In genomic region chr1:8716238-8716637, GRCh38 we compare ENCODE assay signal across 13 cellular contexts.
DNase-seq lines count a peak whose midpoint lies in the region; TF ChIP-seq lines count a peak whose summit lies in the region.
"Had no signal": no experiment of that assay in that cellular context is flagged by ENCODE, and none has a peak within 500 bp of the region (broad histone marks: within the 10 kb centered on the region; RNA-seq: fewer than 3 reads in every experiment).

No MANE protein-coding gene starts in this region.

- H3K79me2 ChIP-seq in H9 (ENCODE audit: insufficient read depth, low read length) (peaks cover 4% of the 10 kb centered on the region; the same call in 1 of the 2 replicates), SK-N-SH (ENCODE audit: insufficient read depth) (peaks cover 21% of the 10 kb centered on the region)

- H2BK15ac ChIP-seq in H9 (ENCODE audit: low read depth, low read length): no peak overlapping the region
- H2BK15ac ChIP-seq in mesenchymal stem cell (ENCODE audit: low read depth, poor library complexity, severe bottlenecking): no peak overlapping the region

- H4K8ac ChIP-seq in H9 (replicated peaks; ENCODE audit: insufficient read length, low read depth, low read length) (no peak overlapping the region), mesenchymal stem cell (ENCODE audit: low read length) (no peak overlapping the region)

- H4K20me1 ChIP-seq in BLaER1 (peaks cover 55% of the 10 kb centered on the region), H9 (ENCODE audit: control insufficient read depth, insufficient read depth, insufficient read length) (no peaks in the 10 kb centered on the region), SK-N-SH (ENCODE audit: insufficient read depth) (no peaks in the 10 kb centered on the region)

- H3K9me3 Mint-ChIP-seq in H9 (no peaks in the 10 kb centered on the region), Calu3 (ENCODE audit: low read depth, unreplicated experiment) (no peaks in the 10 kb centered on the region)
- H3K9me3 Mint-ChIP-seq: CD4-positive, alpha-beta T cell had no signal

- no peak overlapping the region for H3K14ac ChIP-seq in H9 (ENCODE audit: insufficient read depth, low read length)
- no peak overlapping the region for H3K14ac ChIP-seq in mesenchymal stem cell (ENCODE audit: low read length in 2 of 2)

- H2AK5ac ChIP-seq in H9 (ENCODE audit: insufficient read length, low read length): no peak overlapping the region
- H2AK5ac ChIP-seq in mesenchymal stem cell (ENCODE audit: low read length, severe bottlenecking): no peak overlapping the region

- H3K27me3 ChIP-seq in BLaER1 (no peaks in the 10 kb centered on the region), H9 (ENCODE audit: insufficient read depth, low read length) (no peaks in the 10 kb centered on the region), mesenchymal stem cell (ENCODE audit: control insufficient read depth in 1 of 2, insufficient read depth in 1 of 2, low read length in 2 of 2) (no peaks in the 10 kb centered on the region), SK-N-SH (ENCODE audit: insufficient read depth) (no peaks in the 10 kb centered on the region)

- CTCF ChIA-PET in SK-N-SH (lab: Yijun Ruan, JAX) (interaction anchor here (0.9 to 5.1 kb wide), 4 partner anchors 11 to 155 kb away, joined by 3 to 44 read pairs (median 24); no protein-coding TSS in a partner anchor), Calu3 (lab: Charles Lee) (no interaction called here)

- no peaks in the 10 kb centered on the region for H3K9me3 ChIP-seq in BLaER1
- H3K9me3 ChIP-seq in H9 (ENCODE audit: control insufficient read depth, low read depth, low read length): no peaks in the 10 kb centered on the region
- H3K9me3 ChIP-seq in mesenchymal stem cell (ENCODE audit: control insufficient read depth, low read length): no peaks in the 10 kb centered on the region
- H3K9me3 ChIP-seq in SK-N-SH: no peaks in the 10 kb centered on the region; the same call in 1 of the 2 replicates

- H3K9me2 ChIP-seq in SK-N-SH: no peaks in the 10 kb centered on the region

- peak overlapping the region; percentile 8; the same call in 1 of the 2 replicates for H3K4me2 ChIP-seq in BLaER1
- H3K4me2 ChIP-seq in H9 (ENCODE audit: insufficient read depth, insufficient read length, low read length): no peak overlapping the region
- H3K4me2 ChIP-seq in mesenchymal stem cell (ENCODE audit: low read length, poor library complexity, severe bottlenecking): no peak overlapping the region
- no peak overlapping the region for H3K4me2 ChIP-seq in SK-N-SH

- no peak for TF ChIP-seq CTCF in H9 (conservative IDR thresholded peaks at IDR 0.05)
- no peak for TF ChIP-seq CTCF in SK-N-SH (IDR thresholded peaks at IDR 0.05)
- no peak for TF ChIP-seq CTCF in coronary artery (IDR thresholded peaks at IDR 0.05)
- no peak for TF ChIP-seq CTCF in Calu3 (IDR thresholded peaks at IDR 0.05; ENCODE audit: unreplicated experiment)

- no peak overlapping the region for H3K4me3 Mint-ChIP-seq in H9
- no peak overlapping the region for H3K4me3 Mint-ChIP-seq in Calu3 (ENCODE audit: low read depth, unreplicated experiment)
- H3K4me3 Mint-ChIP-seq: CD4-positive, alpha-beta T cell had no signal

- H3K23ac ChIP-seq in H9 (ENCODE audit: insufficient read length, low read depth, low read length) (no peak overlapping the region), mesenchymal stem cell (ENCODE audit: low read length in 2 of 2) (no peak overlapping the region)

- H3K4ac ChIP-seq in H9 (ENCODE audit: low read depth, low read length) (no peak overlapping the region), mesenchymal stem cell (ENCODE audit: low read depth in 1 of 2, low read length in 2 of 2) (no peak overlapping the region)

- H3K4me1 Mint-ChIP-seq in H9: peaks cover 49 to 50% of the 10 kb centered on the region in 2 experiments
- H3K4me1 Mint-ChIP-seq in Calu3 (ENCODE audit: low read depth, unreplicated experiment): peaks cover 30% of the 10 kb centered on the region

- H3K18ac ChIP-seq in H9 (ENCODE audit: insufficient read length, low read depth, low read length) (no peak overlapping the region), mesenchymal stem cell (ENCODE audit: low read depth in 1 of 2, low read length in 2 of 2) (no peak overlapping the region)

- H3K56ac ChIP-seq in H9 (ENCODE audit: insufficient read length, low read depth, low read length): no peak overlapping the region

- H4K91ac ChIP-seq in H9 (ENCODE audit: insufficient read length, low read depth, low read length) (no peak overlapping the region), mesenchymal stem cell (ENCODE audit: low read length) (peak overlapping the region; percentile 82)

- H3F3A ChIP-seq in SK-N-SH (replicated peaks; ENCODE audit: insufficient read depth): peaks cover 32% of the 10 kb centered on the region

- H2BK5ac ChIP-seq in H9 (ENCODE audit: insufficient read length, low read length) (no peak overlapping the region), mesenchymal stem cell (ENCODE audit: low read depth, low read length, poor library complexity, severe bottlenecking) (no peak overlapping the region)

- no peak for TF ChIP-seq RAD21 in SK-N-SH (IDR thresholded peaks at IDR 0.05; ENCODE audit: low read length)

- no peak overlapping the region for H4K5ac ChIP-seq in H9 (ENCODE audit: insufficient read length, low read depth, low read length)

- H3K79me1 ChIP-seq in H9 (ENCODE audit: insufficient read depth, low read depth, low read length, poor library complexity, severe bottlenecking): peaks cover 3% of the 10 kb centered on the region
- peaks cover 23% of the 10 kb centered on the region for H3K79me1 ChIP-seq in mesenchymal stem cell (replicated peaks; ENCODE audit: low read length, poor library complexity, severe bottlenecking)

- intact Hi-C loops in Calu3 (cut with micrococcal nuclease; ENCODE audit: unreplicated experiment): no loop called here

- H3K27ac ChIP-seq in BLaER1 (no peak overlapping the region), H9 (ENCODE audit: insufficient read length, low read depth, low read length) (no peak overlapping the region), mesenchymal stem cell (ENCODE audit: low read length, poor library complexity, severe bottlenecking) (no peak overlapping the region), SK-N-SH (ENCODE audit: low read depth in 2 of 2, low read length in 1 of 2) (no peak overlapping the region), coronary artery (no peak overlapping the region)
- H3K27ac ChIP-seq: HL-60 had no signal

- POLR2A ChIA-PET in SK-N-SH (lab: Yijun Ruan, JAX): interaction anchor here (0.6 kb wide), 1 partner anchor 132 kb away, joined by 4 read pairs; no protein-coding TSS in a partner anchor

- WGBS in H9 (ENCODE audit: extremely low coverage, insufficient read length, low lambda C conversion rate): no CpG with 5 or more reads among the region's 1 CpG
- WGBS in mesenchymal stem cell: 82% methylated on average over 1 of the region's 1 CpG
- 100% methylated on average over 1 of the region's 1 CpG for WGBS in SK-N-SH (ENCODE audit: low lambda C conversion rate)

- H3K27ac Mint-ChIP-seq in H9: peak overlapping the region in 2 of 3 experiments; percentile 20 to 61; a peak in 2 of 7 replicates
- H3K27ac Mint-ChIP-seq in Calu3 (ENCODE audit: unreplicated experiment): no peak overlapping the region
- H3K27ac Mint-ChIP-seq: CD4-positive, alpha-beta T cell had no signal

- no peak overlapping the region for H3T11ph ChIP-seq in H9 (ENCODE audit: low read length)

- H3K36me3 ChIP-seq in BLaER1 (no peaks in the 10 kb centered on the region; the same call in 1 of the 2 replicates), mesenchymal stem cell (ENCODE audit: control insufficient read depth in 1 of 2, insufficient read depth in 2 of 2, low read depth in 1 of 2, low read length in 2 of 2) (no peaks in the 10 kb centered on the region), SK-N-SH (replicated peaks in 1 of 2; ENCODE audit: control insufficient read depth in 1 of 2, insufficient read depth in 2 of 2, low read length in 1 of 2) (no peaks in the 10 kb centered on the region)

- H3K23me2 ChIP-seq in H9 (ENCODE audit: insufficient read length, low read depth, low read length, poor library complexity, severe bottlenecking): no peaks in the 10 kb centered on the region

- no peaks in the 10 kb centered on the region for H3K27me3 Mint-ChIP-seq in H9 (ENCODE audit: low read depth)
- no peaks in the 10 kb centered on the region for H3K27me3 Mint-ChIP-seq in Calu3 (ENCODE audit: unreplicated experiment)
- H3K27me3 Mint-ChIP-seq: CD4-positive, alpha-beta T cell had no signal

- H2BK120ac ChIP-seq in H9 (ENCODE audit: low read depth, low read length, poor library complexity, severe bottlenecking) (no peak overlapping the region), mesenchymal stem cell (ENCODE audit: low read depth, low read length) (no peak overlapping the region)

- H2BK12ac ChIP-seq in H9 (ENCODE audit: insufficient read length, low read depth, low read length) (no peak overlapping the region), mesenchymal stem cell (ENCODE audit: low read length in 2 of 2) (no peak overlapping the region)

- peaks cover 72% of the 10 kb centered on the region for H3K4me1 ChIP-seq in BLaER1
- H3K4me1 ChIP-seq in H9 (ENCODE audit: insufficient read depth, low read length): no peaks in the 10 kb centered on the region; the same call in 1 of the 2 replicates
- peaks cover 2% of the 10 kb centered on the region for H3K4me1 ChIP-seq in mesenchymal stem cell (ENCODE audit: control insufficient read depth, insufficient read depth, low read depth, low read length)
- H3K4me1 ChIP-seq in SK-N-SH (ENCODE audit: control insufficient read depth in 1 of 2, insufficient read depth in 2 of 2, low read depth in 1 of 2, low read length in 1 of 2): peaks cover 26% of the 10 kb centered on the region in 2 experiments; a peak in 3 of 4 replicates

- no peak for DNase-seq in H9
- no peak for DNase-seq in mesenchymal stem cell
- DNase-seq in SK-N-SH: no peak
- no peak for DNase-seq in coronary artery (ENCODE audit: low spot score)
- no peak for DNase-seq in Calu3
- DNase-seq: C1 segment of cervical spinal cord; CD4-positive, alpha-beta T cell; DND-41; GF-D8; HCEC 1CT; KBM-7 had no signal

- H3K9ac ChIP-seq in BLaER1 (no peak overlapping the region), H9 (ENCODE audit: extremely low read depth, insufficient read length, low read length) (no peak overlapping the region), mesenchymal stem cell (ENCODE audit: low read length) (no peak overlapping the region), SK-N-SH (no peak overlapping the region)

- H3K36me3 Mint-ChIP-seq in H9 (ENCODE audit: insufficient read depth in 1 of 3, low read depth in 3 of 3): no peaks in the 10 kb centered on the region; a peak in 1 of 7 replicates
- H3K36me3 Mint-ChIP-seq in Calu3 (ENCODE audit: insufficient read depth, unreplicated experiment): no peaks in the 10 kb centered on the region

- H2BK20ac ChIP-seq in H9 (ENCODE audit: low read depth, low read length, poor library complexity, severe bottlenecking): no peak overlapping the region

- TF ChIP-seq EP300 in SK-N-SH (IDR thresholded peaks at IDR 0.05; ENCODE audit: borderline replicate concordance in 1 of 2, low read depth in 1 of 2, low read length in 1 of 2): no peak

- no peak overlapping the region for H3K4me3 ChIP-seq in BLaER1
- H3K4me3 ChIP-seq in mesenchymal stem cell (ENCODE audit: insufficient read depth in 1 of 2, low read depth in 1 of 2, low read length in 2 of 2): no peak overlapping the region
- H3K4me3 ChIP-seq in SK-N-SH (ENCODE audit: low read depth in 2 of 2, low read length in 1 of 2): no peak overlapping the region
- no peak overlapping the region for H3K4me3 ChIP-seq in coronary artery

- no TSS peak for BruUV-seq in Calu3 (replicated peaks; lab: Mats Ljungman, UMichigan)

- H2AFZ ChIP-seq in H9 (ENCODE audit: low read length) (no peak overlapping the region), mesenchymal stem cell (ENCODE audit: low read depth, low read length) (no peak overlapping the region), SK-N-SH (ENCODE audit: low read depth) (no peak overlapping the region)
